ENCODE assay signal across 24 cellular contexts in genomic region chr4:16212138-16212782, GRCh38. TPM values are rescaled to one million over a fixed set of nuclear protein-coding genes. Genes with fewer than 3 reads are reported as not detected.
DNase-seq lines count a peak whose midpoint lies in the region; ATAC-seq and TF ChIP-seq lines count a peak whose summit lies in the region.
"Had no signal": no experiment of that assay in that cellular context is flagged by ENCODE, and none has a peak within 500 bp of the region (broad histone marks: within the 10 kb centered on the region; RNA-seq: fewer than 3 reads in every experiment).

No MANE protein-coding gene starts in this region.

- ATAC-seq in stimulated activated naive CD8-positive, alpha-beta T cell treated with anti-CD3 and anti-CD28 coated beads, Interleukin-15, Interleukin-2, amounts not matched to agents 100 U/mL and 50 U/mL, for 24 hours: no peak
- no peak for ATAC-seq in GM21737 (IDR thresholded peaks at IDR 0.05; ENCODE audit: unreplicated experiment)
- ATAC-seq: Panc1, sciatic nerve had no signal

- no peak overlapping the region for H3K27ac ChIP-seq in Peyer's patch
- H3K27ac ChIP-seq: SJCRH30, stomach, tibial nerve had no signal

- H3K27ac Mint-ChIP-seq in stimulated activated naive CD8-positive, alpha-beta T cell treated with anti-CD3 and anti-CD28 coated beads, Interleukin-15, Interleukin-2, amounts not matched to agents 100 ng/mL and 50 ng/mL, for 24 hours: peak overlapping the region; percentile 23
- H3K27ac Mint-ChIP-seq in dendritic cell treated with granulocyte-macrophage colony-stimulating factor and Interleukin-4, amounts not matched to agents 40 ng/mL and 50 ng/mL, for 4 days: peak overlapping the region; percentile 64
- H3K27ac Mint-ChIP-seq: nephron had no signal

- H3K9me3 Mint-ChIP-seq in stimulated activated naive CD8-positive, alpha-beta T cell treated with anti-CD3 and anti-CD28 coated beads, Interleukin-15, Interleukin-2, amounts not matched to agents 100 ng/mL and 50 ng/mL, for 24 hours: no peaks in the 10 kb centered on the region
- H3K9me3 Mint-ChIP-seq in dendritic cell treated with granulocyte-macrophage colony-stimulating factor and Interleukin-4, amounts not matched to agents 40 ng/mL and 50 ng/mL, for 4 days: no peaks in the 10 kb centered on the region
- H3K9me3 Mint-ChIP-seq: activated naive CD8-positive, alpha-beta T cell treated with anti-CD3 and anti-CD28 coated beads, Interleukin-2, amount 10 ng/mL, durations not matched to agents 7 days and 5 days; nephron had no signal

- peaks cover 72% of the 10 kb centered on the region for H3K4me1 Mint-ChIP-seq in stimulated activated naive CD8-positive, alpha-beta T cell treated with anti-CD3 and anti-CD28 coated beads, Interleukin-15, Interleukin-2, amounts not matched to agents 100 ng/mL and 50 ng/mL, for 24 hours (ENCODE audit: low read depth)
- peaks cover 80% of the 10 kb centered on the region for H3K4me1 Mint-ChIP-seq in dendritic cell treated with granulocyte-macrophage colony-stimulating factor and Interleukin-4, amounts not matched to agents 40 ng/mL and 50 ng/mL, for 4 days (ENCODE audit: low read depth)

- TF ChIP-seq POLR2A in Peyer's patch (IDR thresholded peaks at IDR 0.05): no peak

- peaks cover 71% of the 10 kb centered on the region for H3K36me3 Mint-ChIP-seq in stimulated activated naive CD8-positive, alpha-beta T cell treated with anti-CD3 and anti-CD28 coated beads, Interleukin-15, Interleukin-2, amounts not matched to agents 100 ng/mL and 50 ng/mL, for 24 hours (ENCODE audit: low read depth)
- peaks cover 75% of the 10 kb centered on the region for H3K36me3 Mint-ChIP-seq in dendritic cell treated with granulocyte-macrophage colony-stimulating factor and Interleukin-4, amounts not matched to agents 40 ng/mL and 50 ng/mL, for 4 days (ENCODE audit: low read depth)

- no peak for TF ChIP-seq CTCF in Peyer's patch (IDR thresholded peaks at IDR 0.05)

- H3K9me3 ChIP-seq in Peyer's patch: no peaks in the 10 kb centered on the region
- H3K9me3 ChIP-seq: heart right ventricle, SJCRH30, stomach, tibial nerve had no signal

- H3K4me1 ChIP-seq in Peyer's patch: no peaks in the 10 kb centered on the region
- H3K4me1 ChIP-seq: SJCRH30 had no signal

- H3K27me3 Mint-ChIP-seq in stimulated activated naive CD8-positive, alpha-beta T cell treated with anti-CD3 and anti-CD28 coated beads, Interleukin-15, Interleukin-2, amounts not matched to agents 100 ng/mL and 50 ng/mL, for 24 hours: no peaks in the 10 kb centered on the region
- no peaks in the 10 kb centered on the region for H3K27me3 Mint-ChIP-seq in dendritic cell treated with granulocyte-macrophage colony-stimulating factor and Interleukin-4, amounts not matched to agents 40 ng/mL and 50 ng/mL, for 4 days
- H3K27me3 Mint-ChIP-seq: activated naive CD8-positive, alpha-beta T cell treated with anti-CD3 and anti-CD28 coated beads, Interleukin-2, amount 10 ng/mL, durations not matched to agents 7 days and 5 days had no signal

- intact Hi-C loops in dendritic cell treated with granulocyte-macrophage colony-stimulating factor and Interleukin-4, amounts not matched to agents 40 ng/mL and 50 ng/mL, for 4 days (cut with micrococcal nuclease): no loop called here

- no peaks in the 10 kb centered on the region for H3K27me3 ChIP-seq in Peyer's patch
- H3K27me3 ChIP-seq: heart right ventricle, SJCRH30, stomach, tibial nerve had no signal

- DNase-seq in stimulated activated naive CD8-positive, alpha-beta T cell treated with anti-CD3 and anti-CD28 coated beads, Interleukin-15, Interleukin-2, amounts not matched to agents 100 U/mL and 50 U/mL, for 24 hours: no peak
- DNase-seq in Kasumi-1 (lab: John Stamatoyannopoulos, UW) (peak; percentile 55 to 78), epidermal melanocyte (ENCODE audit: insufficient read length, low spot score) (no peak), Peyer's patch (no peak)
- DNase-seq: activated CD4-positive, alpha-beta T cell treated with anti-CD3 and anti-CD28 coated beads, Interleukin-2, amount 50 U/mL, for 4 hours; activated effector memory CD4-positive, alpha-beta T cell treated with anti-CD3 and anti-CD28 coated beads, Interleukin-2, amount 50 U/mL, for 16 hours; activated naive CD8-positive, alpha-beta T cell treated with anti-CD3 and anti-CD28 coated beads, Interleukin-2, amount 10 ng/mL, durations not matched to agents 7 days and 5 days; DMS53; effector CD8-positive, alpha-beta T cell; foreskin fibroblast; heart right ventricle; KG1; left cardiac atrium; NCI-H1436 treated with DMSO at 0.1 percent for 48 hours; NCI-H446 treated with DMSO at 0.1 percent for 48 hours; SJCRH30; stomach had no signal

- no peak overlapping the region for H3K4me3 Mint-ChIP-seq in stimulated activated naive CD8-positive, alpha-beta T cell treated with anti-CD3 and anti-CD28 coated beads, Interleukin-15, Interleukin-2, amounts not matched to agents 100 ng/mL and 50 ng/mL, for 24 hours
- H3K4me3 Mint-ChIP-seq in dendritic cell treated with granulocyte-macrophage colony-stimulating factor and Interleukin-4, amounts not matched to agents 40 ng/mL and 50 ng/mL, for 4 days: peak overlapping the region; percentile 41
- H3K4me3 Mint-ChIP-seq: nephron had no signal

- H3K4me3 ChIP-seq in Peyer's patch: no peak overlapping the region
- H3K4me3 ChIP-seq: heart right ventricle, SJCRH30, stomach, tibial nerve had no signal

- H3K36me3 ChIP-seq in Peyer's patch: peaks cover 0 to 8% (median 0%) of the 10 kb centered on the region in 3 donors

RNA-seq across cellular contexts. Expression of gene TAPT1, which starts 14.0 kb away (rescaled TPM):
- 10 to 100 TPM; 22.4 to 43.7 (median 33.7) TPM for total RNA-seq in Peyer's patch

Comparison
In these comparisons a context has a peak if more than half of its experiments do, and no peak if none do; other contexts are left out.
1. DNase-seq: peak in Kasumi-1 (2 of 2); none in stimulated activated naive CD8-positive, alpha-beta T cell treated with anti-CD3 and anti-CD28 coated beads, Interleukin-15, Interleukin-2, amounts not matched to agents 100 U/mL and 50 U/mL, for 24 hours (single experiment), epidermal melanocyte (single experiment) and Peyer's patch (0 of 3).